In genomic region chr18:70623106-70623505, GRCh38 we compare ENCODE assay signal across 11 cellular contexts.
"Had no signal": no experiment of that assay in that cellular context is flagged by ENCODE, and none has a peak within 500 bp of the region (broad histone marks: within the 10 kb centered on the region; RNA-seq: fewer than 3 reads in every experiment).

No MANE protein-coding gene starts in this region.

- H3K27me3 Mint-ChIP-seq: activated B cell treated with CpG ODN at 0.5 μM for 24 hours; activated CD4-positive, alpha-beta T cell treated with anti-CD3 and anti-CD28 coated beads, Interleukin-2, amount 10 ng/mL, durations not matched to agents 24 days and 14 days had no signal

- DNase-seq: activated B cell treated with CpG ODN at 0.5 μM for 24 hours; activated CD4-positive, alpha-beta T cell treated with anti-CD3 and anti-CD28 coated beads, Interleukin-2, amount 10 ng/mL, durations not matched to agents 24 days and 14 days; activated CD8-positive, alpha-beta memory T cell treated with anti-CD3 and anti-CD28 coated beads, Interleukin-2, amount 50 U/mL, for 48 hours; activated T-cell treated with anti-CD3 and anti-CD28 coated beads, Interleukin-2, amount 50 U/mL, for 72 hours; islet precursor cell; psoas muscle; T-helper 2 cell had no signal

- H3K36me3 ChIP-seq: cardiac muscle cell, thoracic aorta had no signal

- H3K27ac Mint-ChIP-seq: activated B cell treated with CpG ODN at 0.5 μM for 24 hours; activated CD4-positive, alpha-beta T cell treated with anti-CD3 and anti-CD28 coated beads, Interleukin-2, amount 10 ng/mL, durations not matched to agents 24 days and 14 days had no signal

- H3K9me3 Mint-ChIP-seq: activated CD4-positive, alpha-beta T cell treated with anti-CD3 and anti-CD28 coated beads, Interleukin-2, amount 10 ng/mL, durations not matched to agents 24 days and 14 days had no signal

- H3K4me1 ChIP-seq: psoas muscle had no signal

- H3K9me3 ChIP-seq: psoas muscle, thoracic aorta had no signal

- ATAC-seq: left lobe of liver, psoas muscle, sciatic nerve had no signal

- H3K27me3 ChIP-seq: cardiac muscle cell had no signal

- H3K4me3 Mint-ChIP-seq: activated B cell treated with CpG ODN at 0.5 μM for 24 hours; activated CD4-positive, alpha-beta T cell treated with anti-CD3 and anti-CD28 coated beads, Interleukin-2, amount 10 ng/mL, durations not matched to agents 24 days and 14 days; activated T-cell treated with anti-CD3 and anti-CD28 coated beads, Interleukin-2, amount 50 U/mL, for 72 hours had no signal

- H3K4me3 ChIP-seq: cardiac muscle cell, psoas muscle, thoracic aorta had no signal

- H3K27ac ChIP-seq: cardiac muscle cell, psoas muscle, thoracic aorta had no signal
